Comparison of ENCODE assay signal across 17 cellular contexts in genomic region chr12:97005612-97006011, GRCh38.
DNase-seq lines count a peak whose midpoint lies in the region; ATAC-seq lines count a peak whose summit lies in the region.
"Had no signal": no experiment of that assay in that cellular context is flagged by ENCODE, and none has a peak within 500 bp of the region (broad histone marks: within the 10 kb centered on the region; RNA-seq: fewer than 3 reads in every experiment).

No MANE protein-coding gene starts in this region.

- no peak overlapping the region for H3K27ac ChIP-seq in mesendoderm (ENCODE audit: low read depth, low read length)
- H3K27ac ChIP-seq in neuronal stem cell (replicated peaks; ENCODE audit: low read length): peak overlapping the region; percentile 44
- H3K27ac ChIP-seq in naive thymus-derived CD4-positive, alpha-beta T cell (ENCODE audit: low read depth, low read length): no peak overlapping the region
- H3K27ac ChIP-seq: GM23248 had no signal

- H3K4me1 Mint-ChIP-seq in naive thymus-derived CD4-positive, alpha-beta T cell: no peaks in the 10 kb centered on the region
- H3K4me1 Mint-ChIP-seq: CD4-positive, CD25-positive, alpha-beta regulatory T cell had no signal

- H3K79me1 ChIP-seq in mesendoderm (ENCODE audit: low read length): no peaks in the 10 kb centered on the region
- no peaks in the 10 kb centered on the region for H3K79me1 ChIP-seq in neuronal stem cell (ENCODE audit: low read depth, low read length)

- H3K27me3 ChIP-seq in mesendoderm (ENCODE audit: insufficient read depth, low read length, poor library complexity) (no peaks in the 10 kb centered on the region), neuronal stem cell (ENCODE audit: control insufficient read depth in 3 of 3, insufficient read depth in 3 of 3, low read depth in 1 of 3, low read length in 3 of 3) (no peaks in the 10 kb centered on the region)
- no peaks in the 10 kb centered on the region for H3K27me3 ChIP-seq in naive thymus-derived CD4-positive, alpha-beta T cell (ENCODE audit: control insufficient read depth in 2 of 2, insufficient read depth in 2 of 2, low read length in 2 of 2)

- no peak overlapping the region for H3K27ac Mint-ChIP-seq in naive thymus-derived CD4-positive, alpha-beta T cell
- H3K27ac Mint-ChIP-seq: CD4-positive, CD25-positive, alpha-beta regulatory T cell; CD8-positive, alpha-beta T cell; H9 had no signal

- no peak overlapping the region for H3K9ac ChIP-seq in mesendoderm (ENCODE audit: low read length)
- H3K9ac ChIP-seq in neuronal stem cell (ENCODE audit: low read depth, low read length, poor library complexity): no peak overlapping the region
- H3K9ac ChIP-seq: GM23248 had no signal

- no CpG with 5 or more reads among the region's 3 CpGs for WGBS in mesendoderm (ENCODE audit: extremely low coverage, insufficient coverage, low lambda C conversion rate)
- WGBS in neuronal stem cell (ENCODE audit: extremely low coverage in 2 of 2, insufficient read length in 2 of 2, insufficient replicate concordance in 1 of 2), 2 donors: no CpG with 5 or more reads among the region's 3 CpGs

- no peak overlapping the region for H3K4me3 Mint-ChIP-seq in naive thymus-derived CD4-positive, alpha-beta T cell
- H3K4me3 Mint-ChIP-seq: CD4-positive, CD25-positive, alpha-beta regulatory T cell; CD8-positive, alpha-beta T cell; H9 had no signal

- H3K36me3 ChIP-seq in mesendoderm (ENCODE audit: control insufficient read depth, insufficient read depth, low read length): no peaks in the 10 kb centered on the region
- H3K36me3 ChIP-seq in neuronal stem cell (replicated peaks in 1 of 2; ENCODE audit: control insufficient read depth in 2 of 2, insufficient read depth in 2 of 2, low read length in 2 of 2): no peaks in the 10 kb centered on the region
- H3K36me3 ChIP-seq in naive thymus-derived CD4-positive, alpha-beta T cell (ENCODE audit: control insufficient read depth in 2 of 3, insufficient read depth in 3 of 3, low read length in 3 of 3): no peaks in the 10 kb centered on the region

- no peaks in the 10 kb centered on the region for H3K36me3 Mint-ChIP-seq in naive thymus-derived CD4-positive, alpha-beta T cell
- H3K36me3 Mint-ChIP-seq: CD4-positive, CD25-positive, alpha-beta regulatory T cell; CD8-positive, alpha-beta T cell had no signal

- POLR2A ChIA-PET in naive thymus-derived CD4-positive, alpha-beta T cell (lab: Charles Lee): no interaction called here

- H3K9me3 ChIP-seq in neuronal stem cell (replicated peaks in 1 of 2; ENCODE audit: control insufficient read depth in 2 of 2, insufficient read depth in 1 of 2, low read depth in 1 of 2, low read length in 2 of 2): no peaks in the 10 kb centered on the region
- no peaks in the 10 kb centered on the region for H3K9me3 ChIP-seq in naive thymus-derived CD4-positive, alpha-beta T cell (ENCODE audit: control insufficient read depth in 2 of 3, low read length in 3 of 3)
- H3K9me3 ChIP-seq: Caco-2 had no signal

- H3K4me3 ChIP-seq in mesendoderm (ENCODE audit: low read length) (no peak overlapping the region), neuronal stem cell (ENCODE audit: low read length in 2 of 2) (no peak overlapping the region)
- no peak overlapping the region for H3K4me3 ChIP-seq in naive thymus-derived CD4-positive, alpha-beta T cell (ENCODE audit: low read length)
- H3K4me3 ChIP-seq: GM12878, GM23248 had no signal

- H3K4me1 ChIP-seq in mesendoderm (ENCODE audit: control insufficient read depth, low read depth, low read length) (no peaks in the 10 kb centered on the region), neuronal stem cell (ENCODE audit: control insufficient read depth in 2 of 2, insufficient read depth in 1 of 2, low read depth in 1 of 2, low read length in 2 of 2) (peaks cover 6 to 14% of the 10 kb centered on the region in 2 donors)
- no peaks in the 10 kb centered on the region for H3K4me1 ChIP-seq in naive thymus-derived CD4-positive, alpha-beta T cell (ENCODE audit: control insufficient read depth in 2 of 2, insufficient read depth in 2 of 2, low read length in 2 of 2)
- H3K4me1 ChIP-seq: Caco-2 had no signal

- H3K18ac ChIP-seq in mesendoderm (ENCODE audit: low read length) (no peak overlapping the region), neuronal stem cell (ENCODE audit: low read length) (no peak overlapping the region)

- H3K27me3 Mint-ChIP-seq in naive thymus-derived CD4-positive, alpha-beta T cell: peaks cover 14 to 48% (median 23%) of the 10 kb centered on the region in 5 donors

- H3K4me2 ChIP-seq in mesendoderm (ENCODE audit: low read length): no peak overlapping the region
- H3K4me2 ChIP-seq in neuronal stem cell (ENCODE audit: insufficient read depth, low read length, poor library complexity, severe bottlenecking): no peak overlapping the region

- DNase-seq in astrocyte of the hippocampus (ENCODE audit: low read depth, low spot score): peak; percentile 5
- peak; percentile 59 for DNase-seq in mesendoderm
- peak; percentile 52 for DNase-seq in neuronal stem cell (ENCODE audit: low spot score)
- no peak for DNase-seq in GDM1 (lab: John Stamatoyannopoulos, UW)
- no peak for DNase-seq in HuH-7.5 (ENCODE audit: low spot score)
- DNase-seq in naive thymus-derived CD4-positive, alpha-beta T cell: no peak
- DNase-seq: C1 segment of cervical spinal cord; Caco-2; CD4-positive, CD25-positive, alpha-beta regulatory T cell; CD8-positive, alpha-beta T cell; DMS153; DND-41; GM23248; H9 had no signal

- H2BK120ac ChIP-seq in mesendoderm (ENCODE audit: low read depth, low read length): no peak overlapping the region
- no peak overlapping the region for H2BK120ac ChIP-seq in neuronal stem cell (ENCODE audit: low read depth, low read length)

- H3K23ac ChIP-seq in mesendoderm (ENCODE audit: low read length): no peak overlapping the region
- no peak overlapping the region for H3K23ac ChIP-seq in neuronal stem cell (ENCODE audit: low read depth, low read length, poor library complexity)

- no peaks in the 10 kb centered on the region for H3K79me2 ChIP-seq in mesendoderm (ENCODE audit: control insufficient read depth, insufficient read depth, low read length)

- no peak overlapping the region for H4K5ac ChIP-seq in mesendoderm (ENCODE audit: low read length)

- H3K56ac ChIP-seq in mesendoderm (ENCODE audit: low read length): no peak overlapping the region

- no peak overlapping the region for H3K14ac ChIP-seq in neuronal stem cell (ENCODE audit: low read length)

- no peak for ATAC-seq in HG03460 (IDR thresholded peaks at IDR 0.05; ENCODE audit: unreplicated experiment)
- no peak for ATAC-seq in naive thymus-derived CD4-positive, alpha-beta T cell
- ATAC-seq: CD8-positive, alpha-beta T cell; GM12878; HCT116 had no signal

- no peak overlapping the region for H2AFZ ChIP-seq in neuronal stem cell (ENCODE audit: low read length)
- H2AFZ ChIP-seq: GM23248 had no signal

- H4K91ac ChIP-seq in neuronal stem cell (ENCODE audit: low read depth, low read length, poor library complexity): no peak overlapping the region

- CTCF ChIA-PET in naive thymus-derived CD4-positive, alpha-beta T cell (lab: Charles Lee): no interaction called here

- H3K9me3 Mint-ChIP-seq in naive thymus-derived CD4-positive, alpha-beta T cell: no peaks in the 10 kb centered on the region
- H3K9me3 Mint-ChIP-seq: CD8-positive, alpha-beta T cell; H9 had no signal

- no peak overlapping the region for H2BK12ac ChIP-seq in neuronal stem cell (ENCODE audit: low read length)

- H4K8ac ChIP-seq in mesendoderm (ENCODE audit: low read depth, low read length) (no peak overlapping the region), neuronal stem cell (ENCODE audit: low read depth, low read length) (no peak overlapping the region)

- H2AK5ac ChIP-seq in mesendoderm (ENCODE audit: low read length) (no peak overlapping the region), neuronal stem cell (ENCODE audit: low read depth, low read length) (no peak overlapping the region)

- H2BK15ac ChIP-seq in mesendoderm (replicated peaks; ENCODE audit: low read depth): no peak overlapping the region
- no peak overlapping the region for H2BK15ac ChIP-seq in neuronal stem cell (ENCODE audit: low read length)

- intact Hi-C loops in naive thymus-derived CD4-positive, alpha-beta T cell (cut with micrococcal nuclease): no loop called here

- H3K4ac ChIP-seq in mesendoderm (ENCODE audit: low read depth, low read length) (no peak overlapping the region), neuronal stem cell (ENCODE audit: low read length) (no peak overlapping the region)

- H2BK5ac ChIP-seq in mesendoderm (ENCODE audit: low read length): no peak overlapping the region
- H2BK5ac ChIP-seq in neuronal stem cell (ENCODE audit: low read length): no peak overlapping the region

Comparison
In these comparisons a context has a peak if more than half of its experiments do, and no peak if none do; other contexts are left out.
1. DNase-seq: peak in astrocyte of the hippocampus (single experiment), mesendoderm (single experiment) and neuronal stem cell (single experiment); none in GDM1 (single experiment), HuH-7.5 (single experiment) and naive thymus-derived CD4-positive, alpha-beta T cell (0 of 9).